ENCODE assay signal across 22 cellular contexts in genomic region chr22:22396741-22397291, GRCh38.
A peak's percentile ranks its signal among the peaks of the same experiment; 100 is the strongest.
DNase-seq lines count a peak whose midpoint lies in the region; ATAC-seq, FAIRE-seq and TF ChIP-seq lines count a peak whose summit lies in the region.
"Had no signal": no experiment of that assay in that cellular context is flagged by ENCODE, and none has a peak within 500 bp of the region (broad histone marks: within the 10 kb centered on the region; RNA-seq: fewer than 3 reads in every experiment).

No MANE protein-coding gene starts in this region.

- no peak overlapping the region for H3K23ac ChIP-seq in neuronal stem cell (ENCODE audit: low read depth, low read length, poor library complexity)

- no peak overlapping the region for H2BK15ac ChIP-seq in neuronal stem cell (ENCODE audit: low read length)

- TF ChIP-seq EP300 in A549 (IDR thresholded peaks at IDR 0.05) = no peak

- H3K9ac ChIP-seq in neuronal stem cell (ENCODE audit: low read depth, low read length, poor library complexity) = no peak overlapping the region

- H2BK120ac ChIP-seq in neuronal stem cell (ENCODE audit: low read depth, low read length) = no peak overlapping the region

- H2AFZ ChIP-seq in neuronal stem cell (ENCODE audit: low read length) = no peak overlapping the region

- peak overlapping the region; percentile 9 to 51; a peak in 4 of 6 replicates for H3K27ac ChIP-seq in A549
- peak overlapping the region in 42 of 59 donors; percentile 13 to 87 (median 72) for H3K27ac ChIP-seq in dorsolateral prefrontal cortex
- H3K27ac ChIP-seq in neuronal stem cell (replicated peaks; ENCODE audit: low read length) = no peak overlapping the region
- no peak overlapping the region for H3K27ac ChIP-seq in CD8-positive, alpha-beta T cell (ENCODE audit: low read depth, low read length)

- peaks cover 25 to 41% (median 27%) of the 10 kb centered on the region in 3 donors for H3K4me1 Mint-ChIP-seq in IgD-negative memory B cell
- H3K4me1 Mint-ChIP-seq in CD8-positive, alpha-beta T cell (ENCODE audit: low read depth) = no peaks in the 10 kb centered on the region
- H3K4me1 Mint-ChIP-seq: activated CD4-positive, alpha-beta memory T cell treated with anti-CD3 and anti-CD28 coated beads, Interleukin-2, amount 10 ng/mL, durations not matched to agents 7 days and 5 days; central memory CD8-positive, alpha-beta T cell had no signal

- TF ChIP-seq RAD21 in A549 (conservative IDR thresholded peaks at IDR 0.05 in 1 of 2, IDR thresholded peaks at IDR 0.05 in 1 of 2) = no peak

- H3K4me3 Mint-ChIP-seq in IgD-negative memory B cell = peak overlapping the region in 1 of 4 donors; percentile 54
- no peak overlapping the region for H3K4me3 Mint-ChIP-seq in CD8-positive, alpha-beta T cell
- H3K4me3 Mint-ChIP-seq: activated CD4-positive, alpha-beta memory T cell treated with anti-CD3 and anti-CD28 coated beads, Interleukin-2, amount 10 ng/mL, durations not matched to agents 7 days and 5 days; central memory CD8-positive, alpha-beta T cell; T-cell had no signal

- peak overlapping the region; percentile 31 for H3K18ac ChIP-seq in neuronal stem cell (ENCODE audit: low read length)

- ATAC-seq in A549 (no peak; a peak in 1 of 6 replicates), HG02852 (IDR thresholded peaks at IDR 0.05; ENCODE audit: unreplicated experiment) (no peak), HG02610 (IDR thresholded peaks at IDR 0.05; ENCODE audit: unreplicated experiment) (no peak), HG02885 (IDR thresholded peaks at IDR 0.05; ENCODE audit: poor library complexity, unreplicated experiment) (no peak)
- ATAC-seq in CD8-positive, alpha-beta T cell = no peak
- ATAC-seq: activated naive CD4-positive, alpha-beta T cell treated with anti-CD3 and anti-CD28 coated beads, Interleukin-2, amount 50 U/mL, for 72 hours; T-cell had no signal

- H3K14ac ChIP-seq in neuronal stem cell (ENCODE audit: low read length) = peak overlapping the region; percentile 25

- WGBS in A549 (ENCODE audit: missing lambda C conversion rate) = 71% methylated on average over 3 of the region's 7 CpGs
- WGBS in neuronal stem cell (ENCODE audit: extremely low coverage in 2 of 2, insufficient read length in 2 of 2, insufficient replicate concordance in 1 of 2), 2 donors = no CpG with 5 or more reads among the region's 7 CpGs

- no peak overlapping the region for H2BK5ac ChIP-seq in neuronal stem cell (ENCODE audit: low read length)

- peaks cover 8% of the 10 kb centered on the region; the same call in 2 of the 3 replicates for H3K9me3 ChIP-seq in A549
- peaks cover 0 to 8% of the 10 kb centered on the region in 2 donors for H3K9me3 ChIP-seq in neuronal stem cell (replicated peaks in 1 of 2; ENCODE audit: control insufficient read depth in 2 of 2, insufficient read depth in 1 of 2, low read depth in 1 of 2, low read length in 2 of 2)
- H3K9me3 ChIP-seq in CD8-positive, alpha-beta T cell (ENCODE audit: low read length) = no peaks in the 10 kb centered on the region
- H3K9me3 ChIP-seq: testis had no signal

- H2BK12ac ChIP-seq in neuronal stem cell (ENCODE audit: low read length) = no peak overlapping the region

- H4K8ac ChIP-seq in neuronal stem cell (ENCODE audit: low read depth, low read length) = no peak overlapping the region

- H3K4me3 ChIP-seq in A549 (no peak overlapping the region), dorsolateral prefrontal cortex (no peak overlapping the region), neuronal stem cell (ENCODE audit: low read length in 2 of 2) (no peak overlapping the region)
- H3K4me3 ChIP-seq in CD8-positive, alpha-beta T cell (ENCODE audit: low read depth, low read length) = no peak overlapping the region
- H3K4me3 ChIP-seq: heart right ventricle, SJCRH30, testis had no signal

- H3K36me3 Mint-ChIP-seq in IgD-negative memory B cell = no peaks in the 10 kb centered on the region
- H3K36me3 Mint-ChIP-seq in CD8-positive, alpha-beta T cell = no peaks in the 10 kb centered on the region
- H3K36me3 Mint-ChIP-seq: activated naive CD4-positive, alpha-beta T cell treated with anti-CD3 and anti-CD28 coated beads, Interleukin-2, amount 50 U/mL, for 72 hours; T-cell had no signal

- DNase-seq in A549 (ENCODE audit: low read depth in 1 of 2, low spot score in 1 of 2) = no peak
- no peak for DNase-seq in dorsolateral prefrontal cortex
- DNase-seq in neuronal stem cell (ENCODE audit: low spot score) = no peak
- DNase-seq in CD8-positive, alpha-beta T cell = no peak
- DNase-seq: activated CD4-positive, alpha-beta memory T cell treated with anti-CD3 and anti-CD28 coated beads, Interleukin-2, amount 10 ng/mL, durations not matched to agents 7 days and 5 days; activated CD4-positive, CD25-positive, alpha-beta regulatory T cell treated with anti-CD3 and anti-CD28 coated beads, Interleukin-2, amount 50 U/mL, for 72 hours; Kasumi-1; NCI-H1694 treated with DMSO at 0.1 percent for 48 hours; NCI-H2171; NK-92 treated with Interleukin-12 subunit alpha and Interleukin-12 subunit beta, amount 100 ng/mL, for 24 hours; T-cell had no signal

- TF ChIP-seq CTCF in A549 (IDR thresholded peaks at IDR 0.05) (no peak), dorsolateral prefrontal cortex (IDR thresholded peaks at IDR 0.05 in 54 of 56, conservative IDR thresholded peaks at IDR 0.05 in 2 of 56; ENCODE audit: low read depth in 1 of 56, partially characterized antibody in 56 of 56) (no peak)
- no peak for TF ChIP-seq CTCF in CD8-positive, alpha-beta T cell (IDR thresholded peaks at IDR 0.05)

- no peaks in the 10 kb centered on the region for H3K79me1 ChIP-seq in neuronal stem cell (ENCODE audit: low read depth, low read length)

- H3K36me3 ChIP-seq in neuronal stem cell (replicated peaks in 1 of 2; ENCODE audit: control insufficient read depth in 2 of 2, insufficient read depth in 2 of 2, low read length in 2 of 2) = no peaks in the 10 kb centered on the region
- no peaks in the 10 kb centered on the region for H3K36me3 ChIP-seq in CD8-positive, alpha-beta T cell (ENCODE audit: insufficient read depth, low read length)
- H3K36me3 ChIP-seq: heart right ventricle, SJCRH30 had no signal

- H3K27me3 ChIP-seq in dorsolateral prefrontal cortex (peaks cover 0 to 3% (median 0%) of the 10 kb centered on the region in 45 donors), neuronal stem cell (ENCODE audit: control insufficient read depth in 3 of 3, insufficient read depth in 3 of 3, low read depth in 1 of 3, low read length in 3 of 3) (peaks cover 0 to 11% (median 9%) of the 10 kb centered on the region in 3 experiments)
- no peaks in the 10 kb centered on the region for H3K27me3 ChIP-seq in CD8-positive, alpha-beta T cell (ENCODE audit: insufficient read depth, low read length)
- H3K27me3 ChIP-seq: SJCRH30, testis had no signal

- peak overlapping the region; percentile 64; the same call in 2 of the 3 replicates for H3K4me2 ChIP-seq in A549
- H3K4me2 ChIP-seq in neuronal stem cell (ENCODE audit: insufficient read depth, low read length, poor library complexity, severe bottlenecking) = no peak overlapping the region

- intact Hi-C loops in dorsolateral prefrontal cortex (cut with DNase I) = loop anchor here in 1 of 2 donors (5.0 kb wide), 1 partner anchor 50 kb away; no protein-coding TSS in a partner anchor
- intact Hi-C loops in CD8-positive, alpha-beta T cell (cut with DNase I, micrococcal nuclease) = loop anchor here in 1 of 2 experiments (1.0 kb wide), 1 partner anchor 48 kb away; no protein-coding TSS in a partner anchor

- H2AK5ac ChIP-seq in neuronal stem cell (ENCODE audit: low read depth, low read length) = no peak overlapping the region

- H3K4ac ChIP-seq in neuronal stem cell (ENCODE audit: low read length) = no peak overlapping the region

- CTCF ChIA-PET in A549 (lab: Yijun Ruan, JAX) = interaction anchor here (0.7 to 2.6 kb wide), 5 partner anchors 12 to 161 kb away, joined by 3 to 11 read pairs (median 4); no protein-coding TSS in a partner anchor
- CTCF ChIA-PET in CD8-positive, alpha-beta T cell (lab: Charles Lee) = no interaction called here

- H3K9me3 Mint-ChIP-seq in IgD-negative memory B cell = peaks cover 0 to 2% (median 0%) of the 10 kb centered on the region in 3 donors
- peaks cover 6% of the 10 kb centered on the region for H3K9me3 Mint-ChIP-seq in CD8-positive, alpha-beta T cell
- H3K9me3 Mint-ChIP-seq: activated CD4-positive, alpha-beta memory T cell treated with anti-CD3 and anti-CD28 coated beads, Interleukin-2, amount 10 ng/mL, durations not matched to agents 7 days and 5 days; activated naive CD4-positive, alpha-beta T cell treated with anti-CD3 and anti-CD28 coated beads, Interleukin-2, amount 50 U/mL, for 72 hours; activated T-helper 2 cell treated with anti-CD3 and anti-CD28 coated beads, Interferon-gamma antibody, Interleukin-2, Interleukin-4, amounts not matched to agents 10 μg/mL and 5 μg/mL and 100 μg/mL, durations not matched to agents 14 hours and 24 hours and 36 hours; central memory CD8-positive, alpha-beta T cell had no signal

- FAIRE-seq in A549 (lab: Jason Lieb, UNC) = no peak

- POLR2A ChIA-PET in A549 (lab: Yijun Ruan, JAX) = no interaction called here
- POLR2A ChIA-PET in CD8-positive, alpha-beta T cell (lab: Charles Lee) = no interaction called here

- peak overlapping the region; percentile 13 to 87 (median 18) for H3K27ac Mint-ChIP-seq in IgD-negative memory B cell
- H3K27ac Mint-ChIP-seq in CD8-positive, alpha-beta T cell = no peak overlapping the region
- H3K27ac Mint-ChIP-seq: activated CD4-positive, alpha-beta memory T cell treated with anti-CD3 and anti-CD28 coated beads, Interleukin-2, amount 10 ng/mL, durations not matched to agents 7 days and 5 days; activated naive CD4-positive, alpha-beta T cell treated with anti-CD3 and anti-CD28 coated beads, Interleukin-2, amount 50 U/mL, for 72 hours; activated T-helper 2 cell treated with anti-CD3 and anti-CD28 coated beads, Interferon-gamma antibody, Interleukin-2, Interleukin-4, amounts not matched to agents 10 μg/mL and 5 μg/mL and 100 μg/mL, durations not matched to agents 14 hours and 24 hours and 36 hours; progenitor cell of endocrine pancreas; T-cell had no signal

- peaks cover 12% of the 10 kb centered on the region for H3K4me1 ChIP-seq in A549
- H3K4me1 ChIP-seq in neuronal stem cell (ENCODE audit: control insufficient read depth in 2 of 2, insufficient read depth in 1 of 2, low read depth in 1 of 2, low read length in 2 of 2) = peaks cover 10 to 14% of the 10 kb centered on the region in 2 donors
- no peaks in the 10 kb centered on the region for H3K4me1 ChIP-seq in CD8-positive, alpha-beta T cell (ENCODE audit: insufficient read depth, low read length)

- no peak overlapping the region for H4K91ac ChIP-seq in neuronal stem cell (ENCODE audit: low read depth, low read length, poor library complexity)

- H3K27me3 Mint-ChIP-seq in IgD-negative memory B cell = no peaks in the 10 kb centered on the region
- peaks cover 9% of the 10 kb centered on the region for H3K27me3 Mint-ChIP-seq in CD8-positive, alpha-beta T cell (ENCODE audit: low read depth)

- no peak for TF ChIP-seq POLR2A in A549 (IDR thresholded peaks at IDR 0.05; ENCODE audit: low read length)

TF ChIP-seq in A549, 52 proteins besides CTCF, POLR2A, EP300 and RAD21 (continues in another document):
- TF ChIP-seq JUNB (IDR thresholded peaks at IDR 0.05) = no peak
- TF ChIP-seq KDM1A (IDR thresholded peaks at IDR 0.05; ENCODE audit: low read depth) = no peak
- TF ChIP-seq MAX (IDR thresholded peaks at IDR 0.05) = no peak

Comparison
In these comparisons a context has a peak if more than half of its experiments do, and no peak if none do; other contexts are left out.
1. H3K27ac ChIP-seq: peak in A549 (2 of 2) and dorsolateral prefrontal cortex (42 of 59); none in neuronal stem cell (single experiment) and CD8-positive, alpha-beta T cell (single experiment).